ENCODE assay signal across 1 cellular context in the genomic region with DNA sequence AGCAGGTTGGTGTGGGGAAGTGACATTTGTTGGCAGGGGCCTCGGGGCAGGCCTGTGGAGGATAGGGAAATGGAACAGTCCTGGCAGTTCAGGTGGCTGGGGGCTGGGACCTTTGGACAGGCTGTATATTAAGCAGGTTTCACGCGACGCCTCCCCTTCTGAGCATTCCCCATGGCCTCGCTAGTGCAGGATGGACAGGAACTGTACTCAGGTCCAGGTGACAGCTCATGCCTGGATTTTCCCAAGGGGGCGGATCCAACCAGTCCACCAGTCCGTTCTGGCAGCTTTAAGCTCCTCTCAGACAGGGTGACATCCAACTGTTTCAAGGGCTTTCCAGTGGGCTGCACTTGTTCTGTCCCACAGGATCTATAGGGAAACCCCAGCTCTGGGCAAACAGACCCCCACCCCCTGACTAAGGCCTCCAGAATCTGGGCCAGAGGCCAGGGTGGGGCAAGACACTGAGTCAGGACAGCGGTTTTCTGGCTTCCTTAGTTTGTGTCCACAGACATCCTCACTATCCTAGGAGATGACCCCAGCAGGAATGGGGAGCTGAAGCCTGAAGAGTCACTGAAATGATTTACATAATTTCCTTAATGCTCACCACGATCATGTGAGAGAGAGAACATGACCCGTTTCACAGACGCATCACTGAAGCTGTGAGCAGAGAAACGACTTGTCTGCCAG.
TF ChIP-seq lines count a peak whose summit lies in the region.

No MANE protein-coding gene starts in this region.

TF ChIP-seq in H1, 55 proteins besides CTCF, POLR2A, EP300 and RAD21 (continued from another document):
- TF ChIP-seq, protein P1, sequence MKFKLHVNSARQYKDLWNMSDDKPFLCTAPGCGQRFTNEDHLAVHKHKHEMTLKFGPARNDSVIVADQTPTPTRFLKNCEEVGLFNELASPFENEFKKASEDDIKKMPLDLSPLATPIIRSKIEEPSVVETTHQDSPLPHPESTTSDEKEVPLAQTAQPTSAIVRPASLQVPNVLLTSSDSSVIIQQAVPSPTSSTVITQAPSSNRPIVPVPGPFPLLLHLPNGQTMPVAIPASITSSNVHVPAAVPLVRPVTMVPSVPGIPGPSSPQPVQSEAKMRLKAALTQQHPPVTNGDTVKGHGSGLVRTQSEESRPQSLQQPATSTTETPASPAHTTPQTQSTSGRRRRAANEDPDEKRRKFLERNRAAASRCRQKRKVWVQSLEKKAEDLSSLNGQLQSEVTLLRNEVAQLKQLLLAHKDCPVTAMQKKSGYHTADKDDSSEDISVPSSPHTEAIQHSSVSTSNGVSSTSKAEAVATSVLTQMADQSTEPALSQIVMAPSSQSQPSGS (IDR thresholded peaks at IDR 0.05; ENCODE audit: low read length) = no peak
- TF ChIP-seq TCF12 (IDR thresholded peaks at IDR 0.05; ENCODE audit: low read depth, low read length) (no peak), RXRA (IDR thresholded peaks at IDR 0.05; ENCODE audit: insufficient read depth, low read depth, low read length) (no peak), SRF (IDR thresholded peaks at IDR 0.05; ENCODE audit: low read depth, low read length) (no peak), CTBP2 (IDR thresholded peaks at IDR 0.05; ENCODE audit: borderline replicate concordance, insufficient read depth, insufficient read length, low read length) (no peak), KDM1A (IDR thresholded peaks at IDR 0.05; ENCODE audit: borderline replicate concordance, low read length) (no peak), YY1 (IDR thresholded peaks at IDR 0.05; ENCODE audit: low read depth, low read length) (no peak)
